In genomic region chr1:7420098-7420445, GRCh38 we compare ENCODE assay signal across 1 cellular context.
TF ChIP-seq lines count a peak whose summit lies in the region.

No MANE protein-coding gene starts in this region.

TF ChIP-seq in WTC11, 78 proteins besides CTCF, POLR2A, EP300 and RAD21 (continued from another document):
- TF ChIP-seq ZSCAN18 (CRISPR knock-in tag; IDR thresholded peaks at IDR 0.05) (no peak), PREB (CRISPR knock-in tag; IDR thresholded peaks at IDR 0.05; ENCODE audit: borderline replicate concordance) (no peak), ZNF423 (CRISPR knock-in tag; IDR thresholded peaks at IDR 0.05) (no peak), ELF4 (CRISPR knock-in tag; IDR thresholded peaks at IDR 0.05; ENCODE audit: low read depth) (no peak), ARID4B (CRISPR knock-in tag; IDR thresholded peaks at IDR 0.05; ENCODE audit: borderline replicate concordance) (no peak), USF1 (CRISPR knock-in tag; IDR thresholded peaks at IDR 0.05) (no peak), NFYB (CRISPR knock-in tag; conservative IDR thresholded peaks at IDR 0.05; ENCODE audit: low read depth) (no peak), EMX1 (CRISPR knock-in tag; IDR thresholded peaks at IDR 0.05) (no peak), ATF1 (CRISPR knock-in tag; IDR thresholded peaks at IDR 0.05) (no peak), RELA (CRISPR knock-in tag; IDR thresholded peaks at IDR 0.05; ENCODE audit: borderline replicate concordance) (no peak), IRF2 (CRISPR knock-in tag; IDR thresholded peaks at IDR 0.05; ENCODE audit: borderline replicate concordance, low read depth) (no peak), ETV6 (CRISPR knock-in tag; IDR thresholded peaks at IDR 0.05) (no peak), MLX (CRISPR knock-in tag; IDR thresholded peaks at IDR 0.05) (no peak)
